Comparison of ENCODE assay signal across 20 cellular contexts in genomic region chr2:152444448-152444847, GRCh38.
A peak's percentile ranks its signal among the peaks of the same experiment; 100 is the strongest.
DNase-seq lines count a peak whose midpoint lies in the region; ATAC-seq and TF ChIP-seq lines count a peak whose summit lies in the region.
"Had no signal": no experiment of that assay in that cellular context is flagged by ENCODE, and none has a peak within 500 bp of the region (broad histone marks: within the 10 kb centered on the region; RNA-seq: fewer than 3 reads in every experiment).

No MANE protein-coding gene starts in this region.

- H3K27me3 ChIP-seq in IMR-90 (ENCODE audit: control insufficient read depth, insufficient read depth, low read length) (no peaks in the 10 kb centered on the region), left lung (no peaks in the 10 kb centered on the region)

- H3K18ac ChIP-seq in IMR-90 (ENCODE audit: low read depth, low read length), result no peak overlapping the region

- H4K91ac ChIP-seq in IMR-90 (ENCODE audit: insufficient read depth, low read depth, low read length), result no peak overlapping the region

- H3K27ac ChIP-seq in IMR-90 (ENCODE audit: insufficient read depth, low read length) (no peak overlapping the region), left lung (peak overlapping the region in 1 of 2 donors; percentile 9), substantia nigra (ENCODE audit: low read depth, low read length, poor library complexity, severe bottlenecking) (peak overlapping the region; percentile 96)
- H3K27ac ChIP-seq: WERI-Rb-1 had no signal

- TF ChIP-seq CTCF in IMR-90 (conservative IDR thresholded peaks at IDR 0.05; ENCODE audit: low read depth, low read length) (no peak), brain (conservative IDR thresholded peaks at IDR 0.05) (no peak), left lung (IDR thresholded peaks at IDR 0.05) (no peak)

- intact Hi-C loops in IMR-90 (cut with micrococcal nuclease) (no loop called here), left lung (cut with DNase I) (no loop called here)

- peak overlapping the region in 3 of 5 experiments; percentile 31 to 72 (median 67) for H3K27ac Mint-ChIP-seq in brain
- H3K27ac Mint-ChIP-seq: activated CD4-positive, alpha-beta T cell treated with anti-CD3 and anti-CD28 coated beads, Interleukin-2, amount 10 ng/mL, durations not matched to agents 24 days and 14 days; CD4-positive, alpha-beta T cell; effector memory CD8-positive, alpha-beta T cell had no signal

- H2BK120ac ChIP-seq in IMR-90 (ENCODE audit: low read depth, low read length), result no peak overlapping the region

- no TSS peak for BruUV-seq in IMR-90 (replicated peaks; lab: Mats Ljungman, UMichigan)

- H3K9me3 ChIP-seq in IMR-90 (ENCODE audit: control insufficient read depth, insufficient read depth, low read length) (no peaks in the 10 kb centered on the region), left lung (no peaks in the 10 kb centered on the region)

- no peak overlapping the region for H3K4ac ChIP-seq in IMR-90 (ENCODE audit: low read depth, low read length)

- H3K79me1 ChIP-seq in IMR-90 (ENCODE audit: low read depth in 1 of 2, low read length in 2 of 2), result peaks cover 29 to 32% of the 10 kb centered on the region in 2 experiments

- no peaks in the 10 kb centered on the region for H3K9me3 Mint-ChIP-seq in brain
- H3K9me3 Mint-ChIP-seq: CD4-positive, alpha-beta T cell had no signal

- no peak overlapping the region for H2AK5ac ChIP-seq in IMR-90 (ENCODE audit: low read depth, low read length)

- H3K9ac ChIP-seq in IMR-90 (ENCODE audit: low read depth, low read length), result no peak overlapping the region

- H3K9me1 ChIP-seq in IMR-90 (ENCODE audit: insufficient read depth, low read length), result no peaks in the 10 kb centered on the region; the same call in 1 of the 2 replicates

- H2AFZ ChIP-seq in IMR-90 (replicated peaks; ENCODE audit: low read length, poor library complexity), result no peak overlapping the region

- peaks cover 48% of the 10 kb centered on the region for H3K4me1 Mint-ChIP-seq in brain
- H3K4me1 Mint-ChIP-seq: naive B cell had no signal

- in situ Hi-C loops in IMR-90 (cut with MboI; ENCODE audit: low sequenced_read_pairs), result no loop called here

- POLR2A ChIA-PET in IMR-90 (lab: Charles Lee; ENCODE audit: unreplicated experiment), result interaction anchor here (0.6 kb wide), 1 partner anchor 162 kb away, joined by 10 read pairs; no protein-coding TSS in a partner anchor

- no peak overlapping the region for H2BK5ac ChIP-seq in IMR-90 (ENCODE audit: low read depth, low read length, poor library complexity, severe bottlenecking)

- no peak for TF ChIP-seq RAD21 in IMR-90 (IDR thresholded peaks at IDR 0.05; ENCODE audit: low read length)

- H3K36me3 ChIP-seq in IMR-90 (ENCODE audit: control insufficient read depth, insufficient read depth, low read length) (no peaks in the 10 kb centered on the region), left lung (no peaks in the 10 kb centered on the region)
- H3K36me3 ChIP-seq: WERI-Rb-1 had no signal

- 80% methylated on average over 1 of the region's 3 CpGs; no CpG with 5 or more reads in 1 of the 2 experiments for WGBS in IMR-90 (ENCODE audit: extremely low coverage in 2 of 2, insufficient read length in 1 of 2), 2 experiments

- dilution Hi-C loops in IMR-90 (cut with HindIII; ENCODE audit: low sequenced_read_pairs, unreplicated experiment), result no loop called here

- no peak overlapping the region for H4K8ac ChIP-seq in IMR-90 (ENCODE audit: low read depth in 2 of 2, low read length in 2 of 2)

- H3K4me3 ChIP-seq in IMR-90 (ENCODE audit: insufficient read depth, low read depth, low read length) (no peak overlapping the region), left lung (no peak overlapping the region)
- H3K4me3 ChIP-seq: coronary artery had no signal

- H3K56ac ChIP-seq in IMR-90 (ENCODE audit: extremely low read depth, insufficient read depth, low read length), result no peak overlapping the region

- DNase-seq in IMR-90 (no peak), left lung (no peak), substantia nigra (lab: John Stamatoyannopoulos, UW) (no peak), NCI-H1092 treated with DMSO at 0.1 percent for 48 hours (lab: John Stamatoyannopoulos, UW) (no peak)
- DNase-seq in activated CD4-positive, alpha-beta T cell treated with anti-CD3 and anti-CD28 coated beads, Interleukin-2, amount 50 U/mL, for 48 hours, result no peak
- DNase-seq: activated CD4-positive, alpha-beta T cell treated with anti-CD3 and anti-CD28 coated beads, Interleukin-2, amount 10 ng/mL, durations not matched to agents 24 days and 14 days; activated naive CD4-positive, alpha-beta T cell; activated T-cell treated with anti-CD3 and anti-CD28 coated beads, Interleukin-2, amount 50 U/mL, for 48 hours; CD4-positive, alpha-beta T cell; effector memory CD8-positive, alpha-beta T cell; left cardiac atrium; naive B cell; NCI-H146; small intestine; stimulated activated CD4-positive, alpha-beta T cell treated with anti-CD3 and anti-CD28 coated beads, Interleukin-1b, Interleukin-23, amount 100 ng/mL, for 48 hours; WERI-Rb-1 had no signal

- H2BK20ac ChIP-seq in IMR-90 (ENCODE audit: low read depth, low read length), result no peak overlapping the region

- H4K20me1 ChIP-seq in IMR-90 (ENCODE audit: insufficient read depth, low read length), result peaks cover 6% of the 10 kb centered on the region; the same call in 1 of the 2 replicates

- H3K4me1 ChIP-seq in IMR-90 (ENCODE audit: control insufficient read depth, insufficient read depth, low read length), result 0 out of 2 replicates have a peak, but pooled peaks cover 2% of the 10 kb centered on the region
- H3K4me1 ChIP-seq in left lung, result peaks cover 4 to 21% of the 10 kb centered on the region in 2 donors

- no peak overlapping the region for H2AK9ac ChIP-seq in IMR-90 (replicated peaks; ENCODE audit: low read depth, low read length, poor library complexity)

- H3K27me3 Mint-ChIP-seq in brain, result peaks cover 3% of the 10 kb centered on the region

- no peak for TF ChIP-seq POLR2A in IMR-90 (IDR thresholded peaks at IDR 0.05; ENCODE audit: low read depth, low read length)

- no peak overlapping the region for H3K4me2 ChIP-seq in IMR-90 (ENCODE audit: low read depth, low read length)

- 0 out of 3 replicates have a peak overlapping the region, but pooled peaks have one; percentile 3 for H2BK15ac ChIP-seq in IMR-90 (ENCODE audit: low read depth, low read length)

- no peak overlapping the region for H3K14ac ChIP-seq in IMR-90 (replicated peaks; ENCODE audit: low read depth, low read length)

- no peak for ATAC-seq in IMR-90 (ENCODE audit: low read depth)
- peak; percentile 17 for ATAC-seq in left lung
- ATAC-seq in HG03521 (IDR thresholded peaks at IDR 0.05; ENCODE audit: unreplicated experiment), result no peak
- ATAC-seq: effector memory CD8-positive, alpha-beta T cell; SK-N-SH treated with all-trans-retinoic acid at 6 μM for 48 hours had no signal

- no peak overlapping the region for H3K4me3 Mint-ChIP-seq in brain
- H3K4me3 Mint-ChIP-seq: activated CD4-positive, alpha-beta T cell treated with anti-CD3 and anti-CD28 coated beads, Interleukin-2, amount 10 ng/mL, durations not matched to agents 24 days and 14 days; CD4-positive, alpha-beta T cell; effector memory CD8-positive, alpha-beta T cell; naive B cell had no signal

- H3K23ac ChIP-seq in IMR-90 (ENCODE audit: low read depth, low read length), result no peak overlapping the region

- CTCF ChIA-PET in IMR-90 (lab: Yijun Ruan, JAX), result no interaction called here

- H3K36me3 Mint-ChIP-seq in brain, result no peaks in the 10 kb centered on the region
- H3K36me3 Mint-ChIP-seq: naive B cell had no signal

- no peak overlapping the region for H4K5ac ChIP-seq in IMR-90 (ENCODE audit: low read depth, low read length)

TF ChIP-seq in IMR-90, 13 proteins besides CTCF, POLR2A, EP300 and RAD21:
- no peak for TF ChIP-seq FOS (IDR thresholded peaks at IDR 0.05; ENCODE audit: low read depth, low read length)
- no peak for TF ChIP-seq MAFK (IDR thresholded peaks at IDR 0.05; ENCODE audit: low read depth, low read length)
- no peak for TF ChIP-seq RFX5 (IDR thresholded peaks at IDR 0.05; ENCODE audit: low read depth, low read length)
- TF ChIP-seq BHLHE40 (IDR thresholded peaks at IDR 0.05; ENCODE audit: low read depth, low read length), result no peak
- no peak for TF ChIP-seq CHD1 (IDR thresholded peaks at IDR 0.05; ENCODE audit: low read depth, low read length)
- TF ChIP-seq ELK1 (IDR thresholded peaks at IDR 0.05; ENCODE audit: borderline replicate concordance, low read depth, low read length), result no peak
- no peak for TF ChIP-seq RCOR1 (IDR thresholded peaks at IDR 0.05; ENCODE audit: insufficient replicate concordance, low read length)
- no peak for TF ChIP-seq MAZ (IDR thresholded peaks at IDR 0.05; ENCODE audit: borderline replicate concordance, low read depth, low read length)
- TF ChIP-seq NFE2L2 (IDR thresholded peaks at IDR 0.05; ENCODE audit: low read depth, low read length), result no peak
- TF ChIP-seq CEBPB (IDR thresholded peaks at IDR 0.05; ENCODE audit: low read depth, low read length), result no peak
- TF ChIP-seq SMC3 (IDR thresholded peaks at IDR 0.05; ENCODE audit: low read depth, low read length), result no peak
- TF ChIP-seq USF2 (IDR thresholded peaks at IDR 0.05; ENCODE audit: low read depth, low read length), result no peak
